ENCODE assay signal across 9 cellular contexts in the genomic region with DNA sequence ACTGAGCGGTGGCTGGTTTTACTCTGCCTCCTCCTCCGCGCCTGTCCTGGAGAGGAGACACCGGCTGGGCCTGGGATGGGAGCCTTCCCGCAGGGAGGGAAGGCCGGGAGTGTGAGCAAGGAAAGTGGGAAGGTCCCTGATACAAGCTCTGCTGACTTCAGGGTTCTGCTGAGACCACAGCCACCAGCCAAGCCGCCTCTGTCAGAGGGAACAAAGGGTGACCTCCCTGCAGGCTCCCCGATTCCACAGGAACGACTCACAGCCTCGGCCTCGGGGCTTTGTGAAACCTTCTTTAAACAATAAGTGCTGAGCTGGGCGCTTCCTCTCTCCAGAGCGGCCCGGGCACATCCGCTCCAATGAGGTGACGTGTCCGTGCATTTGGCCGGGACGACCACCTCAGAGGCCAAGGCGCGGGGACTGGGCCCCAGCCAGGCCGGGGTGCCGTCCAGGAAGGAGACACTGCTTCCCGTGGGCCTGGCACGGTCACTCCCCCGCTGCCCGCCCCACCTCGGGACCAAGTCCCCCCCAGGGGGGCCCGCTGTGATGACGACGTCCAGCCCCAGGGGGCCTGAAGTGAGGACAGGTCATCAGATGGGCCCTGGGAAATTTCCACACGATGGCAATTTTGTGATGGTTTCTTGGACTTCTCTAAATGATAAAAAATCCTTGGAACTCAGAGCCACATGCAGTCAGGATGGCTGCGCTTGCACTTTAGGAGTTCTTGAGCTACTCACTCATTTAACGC. TPM values are rescaled to one million over a fixed set of nuclear protein-coding genes. Genes with fewer than 3 reads are reported as not detected.
DNase-seq lines count a peak whose midpoint lies in the region; ATAC-seq and TF ChIP-seq lines count a peak whose summit lies in the region.
"Had no signal": no experiment of that assay in that cellular context is flagged by ENCODE, and none has a peak within 500 bp of the region (broad histone marks: within the 10 kb centered on the region; RNA-seq: fewer than 3 reads in every experiment).

No MANE protein-coding gene starts in this region.

- DNase-seq in HPDE6-E6E7 (ENCODE audit: extremely low spot score) (peak; percentile 56), cardiac fibroblast (ENCODE audit: low read depth in 2 of 2) (peak; percentile 87 to 91), left kidney (ENCODE audit: low read depth, low spot score) (peak; percentile 47), stomach (no peak), NCI-H1048 (lab: John Stamatoyannopoulos, UW) (no peak)
- no peak for DNase-seq in activated CD4-positive, alpha-beta T cell treated with anti-CD3 and anti-CD28 coated beads, Interleukin-2, amount 50 U/mL, for 1 hour
- no peak for DNase-seq in stimulated activated CD4-positive, alpha-beta T cell treated with anti-CD3 and anti-CD28 coated beads, Interleukin-4, amount 100 ng/mL, for 1 hour

- no peak for ATAC-seq in GM21390 (IDR thresholded peaks at IDR 0.05; ENCODE audit: unreplicated experiment)

- TF ChIP-seq CTCF in cardiac fibroblast (IDR thresholded peaks at IDR 0.05; ENCODE audit: low read depth, low read length) (no peak), stomach (IDR thresholded peaks at IDR 0.05) (no peak)

- no peak for TF ChIP-seq POLR2A in stomach (IDR thresholded peaks at IDR 0.05)

- H3K4me1 ChIP-seq in stomach, result peaks cover 11 to 26% (median 21%) of the 10 kb centered on the region in 4 donors

- peak overlapping the region; percentile 6 to 73 (median 61) for H3K27ac ChIP-seq in stomach

- no peaks in the 10 kb centered on the region for H3K36me3 ChIP-seq in stomach

- no peaks in the 10 kb centered on the region for H3K9me3 ChIP-seq in stomach

- no peak for TF ChIP-seq EP300 in stomach (IDR thresholded peaks at IDR 0.05)

- WGBS in stomach, 5 donors, result 70 to 81% (median 77%) methylated on average over 32 to 34 of the region's 34 CpGs

- intact Hi-C loops in stomach (cut with DNase I; ENCODE audit: low total_unique reads), result no loop called here

- H3K27me3 ChIP-seq in stomach, result no peaks in the 10 kb centered on the region

- peak overlapping the region in 1 of 2 donors; percentile 26 for H3K4me3 ChIP-seq in cardiac fibroblast (replicated peaks in 1 of 2; ENCODE audit: low read depth in 2 of 2, low read length in 2 of 2)
- no peak overlapping the region for H3K4me3 ChIP-seq in stomach

RNA-seq across cellular contexts. Expression of gene CIBAR2, which starts 11.8 kb away (rescaled TPM):
- 10 to 100 TPM in 1 of 5 donors, not detected in 4; 54.0 TPM for total RNA-seq in stomach
- 1 to 10 TPM in 1 of 3 donors, not detected in 2; 1.5 TPM for polyA plus RNA-seq in stomach
- total RNA-seq: epithelial cell of proximal tubule had no signal

Comparison
In these comparisons a context has a peak if more than half of its experiments do, and no peak if none do; other contexts are left out.
1. DNase-seq: peak in HPDE6-E6E7 (single experiment), cardiac fibroblast (2 of 2) and left kidney (single experiment); none in stomach (single experiment), NCI-H1048 (single experiment), activated CD4-positive, alpha-beta T cell treated with anti-CD3 and anti-CD28 coated beads, Interleukin-2, amount 50 U/mL, for 1 hour (single experiment) and stimulated activated CD4-positive, alpha-beta T cell treated with anti-CD3 and anti-CD28 coated beads, Interleukin-4, amount 100 ng/mL, for 1 hour (single experiment).